ENCODE assay signal across 25 cellular contexts in the genomic region with DNA sequence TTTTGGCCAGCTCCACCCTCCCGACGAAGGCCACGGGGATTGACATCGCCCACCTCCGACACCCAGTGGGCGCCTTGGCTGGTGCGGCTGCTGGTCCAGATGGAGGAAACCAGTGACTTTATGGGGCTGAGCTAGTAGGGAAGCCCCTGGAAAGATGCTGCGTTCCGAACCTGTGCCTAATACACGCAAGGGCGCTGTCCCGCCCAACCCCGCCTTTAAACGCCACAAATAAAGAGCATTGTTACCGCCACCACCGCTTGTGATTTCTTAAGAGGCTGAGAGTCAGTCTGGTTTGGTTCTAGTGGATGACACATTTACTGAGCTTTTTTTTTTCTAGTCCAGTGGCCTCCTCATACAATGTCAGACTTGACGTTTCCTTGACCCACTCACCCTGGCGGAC.
"Had no signal": no experiment of that assay in that cellular context is flagged by ENCODE, and none has a peak within 500 bp of the region (broad histone marks: within the 10 kb centered on the region; RNA-seq: fewer than 3 reads in every experiment).

No MANE protein-coding gene starts in this region.

- H3K4me3 Mint-ChIP-seq: activated CD4-positive, alpha-beta memory T cell treated with anti-CD3 and anti-CD28 coated beads for 36 hours; activated CD4-positive, alpha-beta T cell treated with anti-CD3 and anti-CD28 coated beads for 36 hours; activated CD4-positive, alpha-beta T cell treated with anti-CD3 and anti-CD28 coated beads, Interleukin-2, amount 10 ng/mL, durations not matched to agents 24 days and 14 days; activated CD8-positive, alpha-beta T cell treated with anti-CD3 and anti-CD28 coated beads, Interleukin-2, amount 10 ng/mL, durations not matched to agents 7 days and 5 days; activated naive CD8-positive, alpha-beta T cell; activated T-cell treated with anti-CD3 and anti-CD28 coated beads, Interleukin-2, amount 50 U/mL, for 24 hours; activated T-cell treated with anti-CD3 and anti-CD28 coated beads, Interleukin-2, amount 50 U/mL, for 72 hours; effector memory CD8-positive, alpha-beta T cell had no signal

- H3K9me3 Mint-ChIP-seq: activated CD4-positive, alpha-beta memory T cell treated with anti-CD3 and anti-CD28 coated beads for 36 hours; activated CD4-positive, alpha-beta T cell treated with anti-CD3 and anti-CD28 coated beads, Interleukin-2, amount 10 ng/mL, durations not matched to agents 24 days and 14 days; activated T-cell treated with anti-CD3 and anti-CD28 coated beads, Interleukin-2, amount 50 U/mL, for 24 hours; activated T-cell treated with anti-CD3 and anti-CD28 coated beads, Interleukin-2, amount 50 U/mL, for 72 hours; effector memory CD8-positive, alpha-beta T cell had no signal

- ATAC-seq: activated CD4-positive, alpha-beta T cell treated with anti-CD3 and anti-CD28 coated beads for 36 hours; activated CD8-positive, alpha-beta T cell treated with anti-CD3 and anti-CD28 coated beads, Interleukin-2, amount 10 ng/mL, durations not matched to agents 7 days and 5 days; activated T-cell treated with anti-CD3 and anti-CD28 coated beads, Interleukin-2, amount 50 U/mL, for 72 hours; effector memory CD8-positive, alpha-beta T cell had no signal

- H3K4me3 ChIP-seq: esophagus squamous epithelium had no signal

- H3K27ac ChIP-seq: epithelial cell of prostate, esophagus squamous epithelium had no signal

- H3K4me1 Mint-ChIP-seq: activated CD4-positive, alpha-beta T cell treated with anti-CD3 and anti-CD28 coated beads for 36 hours; activated CD4-positive, alpha-beta T cell treated with anti-CD3 and anti-CD28 coated beads, Interleukin-2, amount 10 ng/mL, durations not matched to agents 24 days and 14 days had no signal

- H3K27me3 ChIP-seq: esophagus squamous epithelium had no signal

- H3K4me1 ChIP-seq: esophagus squamous epithelium had no signal

- H3K27me3 Mint-ChIP-seq: activated CD4-positive, alpha-beta memory T cell treated with anti-CD3 and anti-CD28 coated beads for 36 hours; activated CD4-positive, alpha-beta T cell treated with anti-CD3 and anti-CD28 coated beads for 36 hours; activated CD4-positive, alpha-beta T cell treated with anti-CD3 and anti-CD28 coated beads, Interleukin-2, amount 10 ng/mL, durations not matched to agents 24 days and 14 days; activated naive CD8-positive, alpha-beta T cell; activated T-cell treated with anti-CD3 and anti-CD28 coated beads, Interleukin-2, amount 50 U/mL, for 24 hours; effector memory CD8-positive, alpha-beta T cell had no signal

- H3K9me3 ChIP-seq: esophagus squamous epithelium had no signal

- DNase-seq: activated CD4-positive, alpha-beta memory T cell treated with anti-CD3 and anti-CD28 coated beads for 36 hours; activated CD4-positive, alpha-beta T cell treated with anti-CD3 and anti-CD28 coated beads for 36 hours; activated CD4-positive, alpha-beta T cell treated with anti-CD3 and anti-CD28 coated beads, Interleukin-2, amount 10 ng/mL, durations not matched to agents 24 days and 14 days; activated CD4-positive, CD25-positive, alpha-beta regulatory T cell; activated CD4-positive, CD25-positive, alpha-beta regulatory T cell treated with anti-CD3 and anti-CD28 coated beads, Interleukin-2, amount 50 U/mL, for 72 hours; activated CD8-positive, alpha-beta memory T cell treated with anti-CD3 and anti-CD28 coated beads, Interleukin-2, amount 50 U/mL, for 48 hours; activated CD8-positive, alpha-beta T cell treated with anti-CD3 and anti-CD28 coated beads, Interleukin-2, amount 10 ng/mL, durations not matched to agents 7 days and 5 days; activated gamma-delta T cell; activated naive CD4-positive, alpha-beta T cell treated with anti-CD3 and anti-CD28 coated beads, Interleukin-2, amount 50 U/mL, for 16 hours; activated naive CD4-positive, alpha-beta T cell treated with Interleukin-2 at 50 U/mL for 16 hours; activated T-cell treated with anti-CD3 and anti-CD28 coated beads for 4 hours; activated T-cell treated with anti-CD3 and anti-CD28 coated beads, Interleukin-2, amount 50 U/mL, for 24 hours; activated T-cell treated with anti-CD3 and anti-CD28 coated beads, Interleukin-2, amount 50 U/mL, for 72 hours; amniotic stem cell; anterior cingulate cortex; caudate nucleus; cortex of kidney; dermis blood vessel endothelial cell; effector CD4-positive, alpha-beta T cell; effector memory CD8-positive, alpha-beta T cell; esophagus squamous epithelium; head of caudate nucleus; T-helper 2 cell had no signal

- H3K27ac Mint-ChIP-seq: activated CD4-positive, alpha-beta memory T cell treated with anti-CD3 and anti-CD28 coated beads for 36 hours; activated CD4-positive, alpha-beta T cell treated with anti-CD3 and anti-CD28 coated beads for 36 hours; activated CD4-positive, alpha-beta T cell treated with anti-CD3 and anti-CD28 coated beads, Interleukin-2, amount 10 ng/mL, durations not matched to agents 24 days and 14 days; activated CD8-positive, alpha-beta T cell treated with anti-CD3 and anti-CD28 coated beads, Interleukin-2, amount 10 ng/mL, durations not matched to agents 7 days and 5 days; activated naive CD8-positive, alpha-beta T cell; activated T-cell treated with anti-CD3 and anti-CD28 coated beads, Interleukin-2, amount 50 U/mL, for 24 hours; activated T-cell treated with anti-CD3 and anti-CD28 coated beads, Interleukin-2, amount 50 U/mL, for 72 hours had no signal
